Comparison of ENCODE assay signal across 8 cellular contexts in the genomic region with DNA sequence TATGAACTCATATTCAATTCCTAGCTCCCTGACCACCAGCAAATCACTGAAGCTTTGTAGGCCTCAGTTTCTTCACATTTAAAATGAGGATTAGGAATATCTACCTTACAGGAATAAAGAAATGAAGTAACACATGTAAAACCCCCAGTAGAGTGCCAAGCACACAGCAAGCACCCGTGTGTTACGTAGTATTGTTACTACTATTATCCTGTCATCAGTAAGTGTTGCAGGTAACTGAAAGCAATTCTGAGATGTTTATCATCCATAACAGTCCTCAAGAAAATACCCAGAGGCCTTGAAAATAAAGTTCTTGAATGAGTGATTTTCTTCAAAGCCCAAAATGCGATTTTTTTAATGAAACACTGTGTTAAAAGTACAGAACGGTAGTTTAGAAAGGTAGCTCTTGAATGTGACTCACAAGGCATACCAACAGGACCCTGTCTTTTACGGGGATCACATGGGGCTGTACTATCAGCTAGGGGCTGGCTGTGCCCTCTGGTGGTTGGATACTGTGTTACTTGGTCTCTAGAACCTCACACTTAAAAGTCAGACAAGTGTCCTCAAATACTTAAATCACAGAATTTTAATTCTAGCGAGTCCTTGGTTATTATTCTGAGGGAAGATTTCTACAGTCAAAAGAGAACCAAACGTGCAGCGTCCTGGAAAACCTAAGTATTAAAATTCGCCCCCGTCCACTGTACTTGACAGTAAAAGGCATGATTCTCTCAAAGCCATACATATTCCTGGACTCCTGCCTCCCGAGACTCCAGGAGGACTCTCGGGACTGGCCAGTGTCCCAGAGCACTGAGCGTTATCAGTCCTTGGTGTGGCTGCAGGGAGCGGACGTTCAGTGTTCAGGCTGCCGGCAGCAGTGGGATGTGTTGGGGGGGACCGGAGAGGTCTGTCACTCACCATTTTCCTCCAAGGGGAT. TPM values are rescaled to one million over a fixed set of nuclear protein-coding genes. Genes with fewer than 3 reads are reported as not detected.
DNase-seq lines count a peak whose midpoint lies in the region; ATAC-seq and TF ChIP-seq lines count a peak whose summit lies in the region.

No MANE protein-coding gene starts in this region.

- peaks cover 0 to 3% of the 10 kb centered on the region in 2 donors for H3K27me3 Mint-ChIP-seq in CD8-positive, alpha-beta memory T cell
- no peaks in the 10 kb centered on the region for H3K27me3 Mint-ChIP-seq in stimulated activated memory B cell treated with anti-CD40 and anti-IgM and Interleukin-4, amounts not matched to agents 10 μg/mL and 1 μg/mL and 100 μg/mL, for 72 hours

- POLR2A ChIA-PET in CD8-positive, alpha-beta memory T cell (lab: Charles Lee), result interaction anchor here (0.6 to 2.6 kb wide), 4 partner anchors 21 to 686 kb away, joined by 4 to 45 read pairs (median 8); partner anchors contain the start of genes ACO1, SMIM27 and TOPORS

- CTCF ChIA-PET in CD8-positive, alpha-beta memory T cell (lab: Charles Lee), result interaction anchor here (0.6 to 13.8 kb wide), 22 partner anchors 8 to 429 kb away, joined by 3 to 342 read pairs (median 4); partner anchors contain the start of genes ACO1, APTX, RIGI and SMIM27

- H3K4me3 Mint-ChIP-seq in CD8-positive, alpha-beta memory T cell, result peak overlapping the region; percentile 98 to 100 (median 99)
- H3K4me3 Mint-ChIP-seq in stimulated activated memory B cell treated with anti-CD40 and anti-IgM and Interleukin-4, amounts not matched to agents 10 μg/mL and 1 μg/mL and 100 μg/mL, for 72 hours, result peak overlapping the region; percentile 99

- peaks cover 21% of the 10 kb centered on the region for H3K4me1 ChIP-seq in CD8-positive, alpha-beta memory T cell (ENCODE audit: insufficient read depth, low read length)
- peaks cover 6 to 16% of the 10 kb centered on the region in 2 donors for H3K4me1 ChIP-seq in mucosa of rectum (ENCODE audit: control insufficient read depth in 2 of 2, insufficient read depth in 2 of 2, low read length in 2 of 2)

- H3K36me3 Mint-ChIP-seq in CD8-positive, alpha-beta memory T cell, result peaks cover 0 to 29% (median 13%) of the 10 kb centered on the region in 3 donors
- peaks cover 21% of the 10 kb centered on the region for H3K36me3 Mint-ChIP-seq in stimulated activated memory B cell treated with anti-CD40 and anti-IgM and Interleukin-4, amounts not matched to agents 10 μg/mL and 1 μg/mL and 100 μg/mL, for 72 hours

- peak; percentile 56 to 86 (median 73) for DNase-seq in CD8-positive, alpha-beta memory T cell
- peak; percentile 65 for DNase-seq in NK-92 treated with Interleukin-12 subunit alpha and Interleukin-12 subunit beta, amount 100 ng/mL, for 24 hours (lab: John Stamatoyannopoulos, UW)
- DNase-seq in activated CD8-positive, alpha-beta memory T cell treated with anti-CD3 and anti-CD28 coated beads, Interleukin-2, amount 50 U/mL, for 4 hours, result peak; percentile 75
- DNase-seq in epithelial cell of esophagus (ENCODE audit: low read depth), result peak; percentile 91

- TF ChIP-seq CTCF in epithelial cell of esophagus (IDR thresholded peaks at IDR 0.05; ENCODE audit: insufficient read depth, low read depth, low read length, missing control alignments), result peak; percentile 86

- no peaks in the 10 kb centered on the region for H3K27me3 ChIP-seq in CD8-positive, alpha-beta memory T cell (ENCODE audit: insufficient read depth, low read length, poor library complexity, severe bottlenecking)
- H3K27me3 ChIP-seq in mucosa of rectum (ENCODE audit: control insufficient read depth in 2 of 2, insufficient read depth in 2 of 2, low read length in 2 of 2), result peaks cover 0 to 4% of the 10 kb centered on the region in 2 donors

- peak overlapping the region; percentile 92 for H3K27ac ChIP-seq in CD8-positive, alpha-beta memory T cell (ENCODE audit: low read depth, low read length)
- peak overlapping the region; percentile 93 to 96 for H3K27ac ChIP-seq in mucosa of rectum (ENCODE audit: low read depth in 2 of 2, low read length in 2 of 2)

- peak overlapping the region; percentile 95 to 96 for H3K9ac ChIP-seq in mucosa of rectum (ENCODE audit: low read depth in 1 of 2, low read length in 2 of 2)

- H3K36me3 ChIP-seq in CD8-positive, alpha-beta memory T cell (ENCODE audit: insufficient read depth, low read length), result peaks cover 4% of the 10 kb centered on the region
- peaks cover 0 to 5% of the 10 kb centered on the region in 2 donors for H3K36me3 ChIP-seq in mucosa of rectum (ENCODE audit: control insufficient read depth in 2 of 2, insufficient read depth in 2 of 2, low read length in 2 of 2)

- no peaks in the 10 kb centered on the region for H3K9me3 ChIP-seq in CD8-positive, alpha-beta memory T cell (ENCODE audit: low read length)
- H3K9me3 ChIP-seq in mucosa of rectum (ENCODE audit: control insufficient read depth in 2 of 2, low read length in 2 of 2), result no peaks in the 10 kb centered on the region

- H3K4me3 ChIP-seq in CD8-positive, alpha-beta memory T cell (ENCODE audit: low read length), result peak overlapping the region; percentile 98
- H3K4me3 ChIP-seq in epithelial cell of esophagus (ENCODE audit: low read length) (peak overlapping the region; percentile 90), mucosa of rectum (ENCODE audit: low read length in 2 of 2) (peak overlapping the region; percentile 92 to 98)

- peaks cover 33 to 40% (median 35%) of the 10 kb centered on the region in 3 donors for H3K4me1 Mint-ChIP-seq in CD8-positive, alpha-beta memory T cell
- peaks cover 23% of the 10 kb centered on the region for H3K4me1 Mint-ChIP-seq in stimulated activated memory B cell treated with anti-CD40 and anti-IgM and Interleukin-4, amounts not matched to agents 10 μg/mL and 1 μg/mL and 100 μg/mL, for 72 hours

- ATAC-seq in GM19351 (IDR thresholded peaks at IDR 0.05; ENCODE audit: unreplicated experiment) (peak; percentile 91), HG03469 (IDR thresholded peaks at IDR 0.05; ENCODE audit: unreplicated experiment) (peak; percentile 90)
- peak; percentile 93 for ATAC-seq in stimulated activated memory B cell treated with anti-CD40 and anti-IgM and Interleukin-4, amounts not matched to agents 10 μg/mL and 1 μg/mL and 100 μg/mL, for 72 hours

- H3K9me3 Mint-ChIP-seq in CD8-positive, alpha-beta memory T cell, result no peaks in the 10 kb centered on the region
- H3K9me3 Mint-ChIP-seq in stimulated activated memory B cell treated with anti-CD40 and anti-IgM and Interleukin-4, amounts not matched to agents 10 μg/mL and 1 μg/mL and 100 μg/mL, for 72 hours, result no peaks in the 10 kb centered on the region

- H3K27ac Mint-ChIP-seq in CD8-positive, alpha-beta memory T cell, result peak overlapping the region; percentile 96 to 99 (median 99)
- peak overlapping the region; percentile 94 for H3K27ac Mint-ChIP-seq in stimulated activated memory B cell treated with anti-CD40 and anti-IgM and Interleukin-4, amounts not matched to agents 10 μg/mL and 1 μg/mL and 100 μg/mL, for 72 hours

RNA-seq across cellular contexts. Expression of gene NDUFB6, which starts 0.7 kb away (rescaled TPM):
- 10 to 100 TPM; 52.3 to 65.6 TPM for total RNA-seq in CD8-positive, alpha-beta memory T cell
- 68.4 TPM for polyA plus RNA-seq in CD8-positive, alpha-beta memory T cell

RNA-seq across cellular contexts. Expression of gene TOPORS, which starts 19.8 kb away (rescaled TPM):
- 10 to 100 TPM; 18.7 to 20.4 TPM for total RNA-seq in CD8-positive, alpha-beta memory T cell
- polyA plus RNA-seq in CD8-positive, alpha-beta memory T cell, result 26.1 TPM

RNA-seq across cellular contexts. Expression of gene SMIM27, which starts 20.1 kb away (rescaled TPM):
- 10 to 100 TPM; 16.3 to 18.1 TPM for total RNA-seq in CD8-positive, alpha-beta memory T cell
- 99.8 TPM for polyA plus RNA-seq in CD8-positive, alpha-beta memory T cell

RNA-seq across cellular contexts. Expression of gene RIGI, which starts 46.2 kb away (rescaled TPM):
- 1 to 10 TPM; 5.9 to 6.5 TPM for total RNA-seq in CD8-positive, alpha-beta memory T cell
- polyA plus RNA-seq in CD8-positive, alpha-beta memory T cell, result 20.0 TPM

Comparison
In these comparisons a context has a peak if more than half of its experiments do, and no peak if none do; other contexts are left out.
1. Peak in every context shown above with its lines: DNase-seq, ATAC-seq, H3K4me3 ChIP-seq and H3K27ac ChIP-seq.